In genomic region chr6:157461000-157461915, GRCh38 we compare ENCODE assay signal across 9 cellular contexts.
DNase-seq lines count a peak whose midpoint lies in the region; ATAC-seq and TF ChIP-seq lines count a peak whose summit lies in the region.
"Had no signal": no experiment of that assay in that cellular context is flagged by ENCODE, and none has a peak within 500 bp of the region (broad histone marks: within the 10 kb centered on the region; RNA-seq: fewer than 3 reads in every experiment).

No MANE protein-coding gene starts in this region.

- CTCF ChIA-PET in A673 (lab: Charles Lee), result no interaction called here

- H3K27ac ChIP-seq in A673 (ENCODE audit: low read depth, low read length, poor library complexity, severe bottlenecking), result no peak overlapping the region
- H3K27ac ChIP-seq: parathyroid adenoma had no signal

- H3K9me3 ChIP-seq in A673 (ENCODE audit: low read depth, low read length, poor library complexity, severe bottlenecking), result no peaks in the 10 kb centered on the region

- H3K4me3 ChIP-seq in GM12864 (ENCODE audit: low read depth, low read length) (no peak overlapping the region), A673 (ENCODE audit: low read depth, low read length, poor library complexity, severe bottlenecking) (no peak overlapping the region)

- no peaks in the 10 kb centered on the region for H3K36me3 ChIP-seq in A673 (ENCODE audit: insufficient read depth, low read length, poor library complexity, severe bottlenecking)

- no TSS peak for BruUV-seq in A673 (replicated peaks; lab: Mats Ljungman, UMichigan)

- no peaks in the 10 kb centered on the region for H3K27me3 ChIP-seq in A673 (replicated peaks; ENCODE audit: insufficient read depth, low read depth, low read length, poor library complexity)

- peak; percentile 63 for DNase-seq in GM12864 (ENCODE audit: low read depth)
- peak; percentile 79 to 83 for DNase-seq in activated T-cell treated with anti-CD3 and anti-CD28 coated beads, Interleukin-2, amount 50 U/mL, for 48 hours
- peak; percentile 89 to 99 for DNase-seq in lung microvascular endothelial cell (ENCODE audit: low read depth in 2 of 2)
- DNase-seq in omental fat pad (ENCODE audit: low spot score), result no peak
- no peak for DNase-seq in SKM-1 treated with dmso at 0.1 percent for 144 hours (lab: John Stamatoyannopoulos, UW; ENCODE audit: unreplicated experiment)
- no peak for DNase-seq in A673 (ENCODE audit: low spot score)

- TF ChIP-seq CTCF in GM12864 (IDR thresholded peaks at IDR 0.05; ENCODE audit: low read depth, low read length, missing control alignments) (peak; percentile 65), omental fat pad (IDR thresholded peaks at IDR 0.05) (no peak), A673 (conservative IDR thresholded peaks at IDR 0.05; ENCODE audit: low read depth, low read length) (no peak)

- ATAC-seq in GM19395 (IDR thresholded peaks at IDR 0.05; ENCODE audit: unreplicated experiment), result peak; percentile 58
- peak; percentile 56 for ATAC-seq in HG03439 (IDR thresholded peaks at IDR 0.05; ENCODE audit: unreplicated experiment)
- no peak for ATAC-seq in omental fat pad (ENCODE audit: low FRiP score)

- POLR2A ChIA-PET in A673 (lab: Charles Lee; ENCODE audit: low non-redundant PET), result interaction anchor here (0.7 kb wide), 1 partner anchor 27 kb away, joined by 11 read pairs; no protein-coding TSS in a partner anchor

- peaks cover 5% of the 10 kb centered on the region for H3K4me1 ChIP-seq in A673 (ENCODE audit: insufficient read depth, low read length, poor library complexity, severe bottlenecking)

- intact Hi-C loops in A673 (cut with micrococcal nuclease; ENCODE audit: unreplicated experiment), result no loop called here

Comparison
In these comparisons a context has a peak if more than half of its experiments do, and no peak if none do; other contexts are left out.
1. DNase-seq: peak in GM12864 (single experiment), activated T-cell treated with anti-CD3 and anti-CD28 coated beads, Interleukin-2, amount 50 U/mL, for 48 hours (2 of 2) and lung microvascular endothelial cell (2 of 2); none in omental fat pad (single experiment), SKM-1 treated with dmso at 0.1 percent for 144 hours (single experiment) and A673 (single experiment).